Comparison of ENCODE assay signal across 8 cellular contexts in genomic region chr21:41567237-41567636, GRCh38. TPM values are rescaled to one million over a fixed set of nuclear protein-coding genes. Genes with fewer than 3 reads are reported as not detected.
"Had no signal": no experiment of that assay in that cellular context is flagged by ENCODE, and none has a peak within 500 bp of the region (broad histone marks: within the 10 kb centered on the region; RNA-seq: fewer than 3 reads in every experiment).

No MANE protein-coding gene starts in this region.

RNA-seq across cellular contexts. Expression of gene TMPRSS2, which starts 59.3 kb away (rescaled TPM):
- total RNA-seq: dermis blood vessel endothelial cell, endothelial cell of umbilical vein, glomerular endothelial cell, heart right ventricle, left cardiac atrium, left ventricle myocardium superior, lung microvascular endothelial cell had no signal
- polyA plus RNA-seq: endothelial cell of umbilical vein, keratinocyte had no signal
